ENCODE assay signal across 2 cellular contexts in genomic region chr1:32798191-32798590, GRCh38.
TF ChIP-seq lines count a peak whose summit lies in the region.

No MANE protein-coding gene starts in this region.

TF ChIP-seq in SK-N-SH, 30 proteins besides CTCF, POLR2A, EP300 and RAD21:
- TF ChIP-seq ZBTB33 (IDR thresholded peaks at IDR 0.05; ENCODE audit: borderline replicate concordance, low read depth): no peak
- no peak for TF ChIP-seq PBX3 (IDR thresholded peaks at IDR 0.05)
- no peak for TF ChIP-seq EZH2phosphoT487 (IDR thresholded peaks at IDR 0.05; ENCODE audit: borderline replicate concordance, low read depth)
- no peak for TF ChIP-seq FOXJ3 (CRISPR knock-in tag; IDR thresholded peaks at IDR 0.05)
- no peak for TF ChIP-seq GATA2 (CRISPR knock-in tag; IDR thresholded peaks at IDR 0.05)
- no peak for TF ChIP-seq ELF1 (IDR thresholded peaks at IDR 0.05)
- no peak for TF ChIP-seq TCF12 (IDR thresholded peaks at IDR 0.05)
TF ChIP-seq in SK-N-SH: peak in this region for 0.

TF ChIP-seq in SK-N-SH treated with all-trans-retinoic acid at 6 μM for 48 hours, 23 proteins besides CTCF, POLR2A, EP300 and RAD21 (continued from another document):
- no peak for TF ChIP-seq ESRRG (CRISPR knock-in tag; IDR thresholded peaks at IDR 0.05)
- TF ChIP-seq ZNF565 (CRISPR knock-in tag; conservative IDR thresholded peaks at IDR 0.05; ENCODE audit: low read depth): no peak
- no peak for TF ChIP-seq ZC3H10 (CRISPR knock-in tag; IDR thresholded peaks at IDR 0.05)
- TF ChIP-seq ISL1 (CRISPR knock-in tag; IDR thresholded peaks at IDR 0.05): no peak
- no peak for TF ChIP-seq ARNTL (CRISPR knock-in tag; IDR thresholded peaks at IDR 0.05; ENCODE audit: borderline replicate concordance, low read depth)
- TF ChIP-seq TOX (CRISPR knock-in tag; IDR thresholded peaks at IDR 0.05; ENCODE audit: borderline replicate concordance): no peak
- no peak for TF ChIP-seq ZFP30 (CRISPR knock-in tag; IDR thresholded peaks at IDR 0.05)
- TF ChIP-seq ZNF8 (CRISPR knock-in tag; IDR thresholded peaks at IDR 0.05): no peak
- TF ChIP-seq CSDC2 (CRISPR knock-in tag; IDR thresholded peaks at IDR 0.05): no peak
- no peak for TF ChIP-seq OSR1 (CRISPR knock-in tag; IDR thresholded peaks at IDR 0.05)
TF ChIP-seq in SK-N-SH treated with all-trans-retinoic acid at 6 μM for 48 hours: peak in this region for 0.
